ENCODE assay signal across 8 cellular contexts in the genomic region with DNA sequence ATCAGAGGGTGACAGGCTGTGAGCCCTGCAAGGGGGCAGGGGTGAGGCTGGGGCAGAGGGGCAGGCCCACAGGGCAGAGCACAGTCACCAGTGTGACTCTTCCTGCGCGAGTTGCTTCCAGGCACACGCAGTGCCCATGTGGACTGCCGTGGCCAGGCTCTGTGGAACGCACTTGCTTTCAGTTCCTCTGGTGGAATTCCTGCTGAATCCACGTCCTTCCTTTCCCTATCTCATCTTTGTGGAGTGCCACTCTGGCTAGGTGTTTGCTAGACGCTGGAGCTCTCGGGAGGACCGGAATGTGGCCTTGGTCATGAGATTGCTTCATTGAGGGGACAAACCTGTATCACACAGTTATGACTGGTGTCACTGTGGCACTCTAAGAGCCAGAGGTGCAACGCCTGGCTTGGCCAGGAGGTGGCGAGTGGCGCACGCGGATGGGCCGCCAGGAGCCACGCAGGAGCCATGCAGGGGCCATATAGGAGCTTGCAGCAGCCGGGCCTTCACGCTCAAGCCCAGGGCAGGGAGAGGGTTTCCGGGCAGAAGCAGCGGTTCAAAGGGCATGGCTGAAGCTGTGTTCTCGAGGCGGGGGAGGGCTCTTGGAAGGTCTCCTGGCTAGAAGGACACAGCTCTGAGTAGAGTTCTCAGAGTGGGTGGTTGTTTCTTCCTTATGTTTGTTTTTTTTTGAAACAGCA.
A peak's percentile ranks its signal among the peaks of the same experiment; 100 is the strongest.
DNase-seq lines count a peak whose midpoint lies in the region; FAIRE-seq and TF ChIP-seq lines count a peak whose summit lies in the region.

No MANE protein-coding gene starts in this region.

- TF ChIP-seq CTCF in D721Med (IDR thresholded peaks at IDR 0.05; ENCODE audit: insufficient read depth, missing control alignments) (peak; percentile 85), RWPE1 (conservative IDR thresholded peaks at IDR 0.05; ENCODE audit: low read depth) (peak; percentile 82), foreskin fibroblast (IDR thresholded peaks at IDR 0.05; ENCODE audit: low read depth, low read length) (peak; percentile 98)

- DNase-seq in D721Med (ENCODE audit: insufficient read length, low spot score) (peak; percentile 49), HTR-8/SVneo (ENCODE audit: insufficient read length, low spot score) (peak; percentile 73), RWPE1 (ENCODE audit: low spot score) (peak; percentile 13), foreskin fibroblast (peak; percentile 63 to 88), nucleus accumbens (lab: John Stamatoyannopoulos, UW) (peak in 47 of 56 donors; percentile 26 to 81 (median 57)), superior temporal gyrus (ENCODE audit: extremely low spot score) (peak; percentile 87), SKM-1 (lab: John Stamatoyannopoulos, UW; ENCODE audit: unreplicated experiment) (no peak)
- peak; percentile 91 for DNase-seq in activated effector memory CD4-positive, alpha-beta T cell treated with anti-CD3 and anti-CD28 coated beads, Interleukin-2, amount 50 U/mL, for 16 hours

- no peak overlapping the region for H3K4me3 ChIP-seq in foreskin fibroblast (ENCODE audit: low read depth in 1 of 2, low read length in 2 of 2)

- POLR2A ChIA-PET in RWPE1 (lab: Yijun Ruan, JAX; ENCODE audit: low non-redundant PET): no interaction called here

- no peak for FAIRE-seq in D721Med (lab: Jason Lieb, UNC)
- FAIRE-seq in HTR-8/SVneo (lab: Jason Lieb, UNC): peak; percentile 97

- peak overlapping the region; percentile 4; the same call in 1 of the 2 replicates for H3K27ac ChIP-seq in RWPE1

- CTCF ChIA-PET in RWPE1 (lab: Yijun Ruan, JAX): no interaction called here
